In the genomic region with DNA sequence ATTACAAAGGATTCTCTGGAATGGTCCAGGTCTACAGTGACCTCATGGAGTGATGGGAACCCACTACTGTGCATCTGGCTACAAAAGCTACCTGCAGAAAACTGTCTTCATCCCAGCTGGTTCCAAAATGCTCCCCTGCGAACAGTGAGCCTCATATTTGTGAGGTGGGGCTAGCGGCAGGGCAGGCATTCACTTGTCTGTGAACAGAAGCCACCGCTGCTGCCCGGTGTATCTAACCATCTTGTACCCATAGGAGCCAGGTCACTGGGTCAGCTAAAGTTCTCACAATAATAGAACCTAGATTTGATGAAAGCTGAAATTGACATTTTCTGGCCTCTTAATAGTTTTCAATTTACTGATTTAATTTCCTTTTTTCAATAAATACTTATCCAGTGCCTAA, we compare ENCODE assay signal across 23 cellular contexts.
DNase-seq lines count a peak whose midpoint lies in the region; ATAC-seq and TF ChIP-seq lines count a peak whose summit lies in the region.
"Had no signal": no experiment of that assay in that cellular context is flagged by ENCODE, and none has a peak within 500 bp of the region (broad histone marks: within the 10 kb centered on the region; RNA-seq: fewer than 3 reads in every experiment).

No MANE protein-coding gene starts in this region.

- no peak for ATAC-seq in activated T-cell treated with anti-CD3 and anti-CD28 coated beads, Interleukin-2, amount 50 U/mL, for 72 hours (replicated peaks in 1 of 2)
- ATAC-seq in CD8-positive, alpha-beta T cell, result no peak
- no peak for ATAC-seq in central memory CD8-positive, alpha-beta T cell (replicated peaks; ENCODE audit: extremely low read depth, poor library complexity, severe bottlenecking)
- ATAC-seq in stimulated activated effector memory CD8-positive, alpha-beta T cell treated with anti-CD3 and anti-CD28 coated beads, Interleukin-12 subunit alpha, Interleukin-12 subunit beta, amount 100 ng/mL, for 72 hours, result no peak
- ATAC-seq: A549, HCT116 had no signal

- CTCF ChIA-PET in CD8-positive, alpha-beta T cell (lab: Charles Lee), result interaction anchor here (0.6 to 5.0 kb wide), 4 partner anchors 11 to 277 kb away, joined by 3 to 28 read pairs (median 4); no protein-coding TSS in a partner anchor

- no peak overlapping the region for H3K27ac ChIP-seq in CD8-positive, alpha-beta T cell (ENCODE audit: low read depth, low read length)
- H3K27ac ChIP-seq: A549, RWPE1 had no signal

- POLR2A ChIA-PET in CD8-positive, alpha-beta T cell (lab: Charles Lee), result interaction anchor here (0.6 kb wide), 1 partner anchor 108 kb away, joined by 4 read pairs; no protein-coding TSS in a partner anchor

- no peaks in the 10 kb centered on the region for H3K9me3 ChIP-seq in CD8-positive, alpha-beta T cell (ENCODE audit: low read length)
- H3K9me3 ChIP-seq: A549, Caco-2 had no signal

- DNase-seq in activated T-cell treated with anti-CD3 and anti-CD28 coated beads, Interleukin-2, amount 50 U/mL, for 72 hours, result no peak
- DNase-seq in activated T-cell treated with anti-CD3 and anti-CD28 coated beads, Interleukin-2, amount 50 U/mL, for 1 hour, result no peak
- no peak for DNase-seq in CD8-positive, alpha-beta T cell
- DNase-seq in central memory CD8-positive, alpha-beta T cell (ENCODE audit: low spot score in 2 of 2), result no peak
- no peak for DNase-seq in stimulated activated effector memory CD8-positive, alpha-beta T cell treated with anti-CD3 and anti-CD28 coated beads, Interleukin-12 subunit alpha, Interleukin-12 subunit beta, amount 100 ng/mL, for 72 hours (ENCODE audit: low spot score in 2 of 2)
- DNase-seq in DMS 273 (lab: John Stamatoyannopoulos, UW; ENCODE audit: unreplicated experiment), result no peak
- no peak for DNase-seq in central memory CD4-positive, alpha-beta T cell
- DNase-seq: Caco-2; KBM-7; MM.1S; NCI-H1105; NCI-H146; NCI-H2029; NCI-H226; NCI-H524; NCI-H774; NK-92 treated with Interleukin-12 subunit alpha and Interleukin-12 subunit beta, amount 100 ng/mL, for 24 hours; SIG-M5 had no signal

- intact Hi-C loops in CD8-positive, alpha-beta T cell (cut with DNase I, micrococcal nuclease), result no loop called here

- TF ChIP-seq CTCF in CD8-positive, alpha-beta T cell (IDR thresholded peaks at IDR 0.05), result no peak

- no peaks in the 10 kb centered on the region for H3K27me3 Mint-ChIP-seq in activated T-cell treated with anti-CD3 and anti-CD28 coated beads, Interleukin-2, amount 50 U/mL, for 72 hours (ENCODE audit: low read depth)
- H3K27me3 Mint-ChIP-seq in CD8-positive, alpha-beta T cell (ENCODE audit: low read depth), result no peaks in the 10 kb centered on the region
- no peaks in the 10 kb centered on the region for H3K27me3 Mint-ChIP-seq in central memory CD8-positive, alpha-beta T cell

- no peak overlapping the region for H3K4me3 Mint-ChIP-seq in activated T-cell treated with anti-CD3 and anti-CD28 coated beads, Interleukin-2, amount 50 U/mL, for 72 hours
- H3K4me3 Mint-ChIP-seq in CD8-positive, alpha-beta T cell, result no peak overlapping the region
- H3K4me3 Mint-ChIP-seq in central memory CD8-positive, alpha-beta T cell, result no peak overlapping the region
- H3K4me3 Mint-ChIP-seq in stimulated activated effector memory CD8-positive, alpha-beta T cell treated with anti-CD3 and anti-CD28 coated beads, Interleukin-12 subunit alpha, Interleukin-12 subunit beta, amount 100 ng/mL, for 72 hours, result no peak overlapping the region
- H3K4me3 Mint-ChIP-seq: B cell, CD14-positive monocyte had no signal

- no peaks in the 10 kb centered on the region for H3K27me3 ChIP-seq in CD8-positive, alpha-beta T cell (ENCODE audit: insufficient read depth, low read length)

- H3K4me1 ChIP-seq in CD8-positive, alpha-beta T cell (ENCODE audit: insufficient read depth, low read length), result peaks cover 45% of the 10 kb centered on the region
- H3K4me1 ChIP-seq: A549, Caco-2 had no signal

- peak overlapping the region; percentile 8 for H3K27ac Mint-ChIP-seq in activated T-cell treated with anti-CD3 and anti-CD28 coated beads, Interleukin-2, amount 50 U/mL, for 72 hours
- peak overlapping the region; percentile 75 for H3K27ac Mint-ChIP-seq in CD8-positive, alpha-beta T cell
- peak overlapping the region; percentile 58 for H3K27ac Mint-ChIP-seq in central memory CD8-positive, alpha-beta T cell (ENCODE audit: low read depth)
- peak overlapping the region; percentile 54 for H3K27ac Mint-ChIP-seq in stimulated activated effector memory CD8-positive, alpha-beta T cell treated with anti-CD3 and anti-CD28 coated beads, Interleukin-12 subunit alpha, Interleukin-12 subunit beta, amount 100 ng/mL, for 72 hours
- H3K27ac Mint-ChIP-seq: B cell had no signal

- H3K36me3 ChIP-seq in CD8-positive, alpha-beta T cell (ENCODE audit: insufficient read depth, low read length), result no peaks in the 10 kb centered on the region

- peaks cover 0 to 9% of the 10 kb centered on the region in 2 donors for H3K9me3 Mint-ChIP-seq in activated T-cell treated with anti-CD3 and anti-CD28 coated beads, Interleukin-2, amount 50 U/mL, for 72 hours
- no peaks in the 10 kb centered on the region for H3K9me3 Mint-ChIP-seq in CD8-positive, alpha-beta T cell
- no peaks in the 10 kb centered on the region for H3K9me3 Mint-ChIP-seq in central memory CD8-positive, alpha-beta T cell
- peaks cover 2% of the 10 kb centered on the region for H3K9me3 Mint-ChIP-seq in stimulated activated effector memory CD8-positive, alpha-beta T cell treated with anti-CD3 and anti-CD28 coated beads, Interleukin-12 subunit alpha, Interleukin-12 subunit beta, amount 100 ng/mL, for 72 hours

- peaks cover 71% of the 10 kb centered on the region for H3K4me1 Mint-ChIP-seq in activated T-cell treated with anti-CD3 and anti-CD28 coated beads, Interleukin-2, amount 50 U/mL, for 72 hours (ENCODE audit: low read depth)
- peaks cover 76% of the 10 kb centered on the region for H3K4me1 Mint-ChIP-seq in CD8-positive, alpha-beta T cell (ENCODE audit: low read depth)
- peaks cover 62% of the 10 kb centered on the region for H3K4me1 Mint-ChIP-seq in central memory CD8-positive, alpha-beta T cell
- H3K4me1 Mint-ChIP-seq in stimulated activated effector memory CD8-positive, alpha-beta T cell treated with anti-CD3 and anti-CD28 coated beads, Interleukin-12 subunit alpha, Interleukin-12 subunit beta, amount 100 ng/mL, for 72 hours, result peaks cover 78% of the 10 kb centered on the region

- H3K4me3 ChIP-seq in CD8-positive, alpha-beta T cell (ENCODE audit: low read depth, low read length), result no peak overlapping the region
- H3K4me3 ChIP-seq: A549 had no signal

- peaks cover 7 to 9% of the 10 kb centered on the region in 2 donors for H3K36me3 Mint-ChIP-seq in activated T-cell treated with anti-CD3 and anti-CD28 coated beads, Interleukin-2, amount 50 U/mL, for 72 hours (ENCODE audit: insufficient read depth in 2 of 2)
- peaks cover 7% of the 10 kb centered on the region for H3K36me3 Mint-ChIP-seq in CD8-positive, alpha-beta T cell
- H3K36me3 Mint-ChIP-seq in central memory CD8-positive, alpha-beta T cell (ENCODE audit: insufficient read depth), result peaks cover 6% of the 10 kb centered on the region
- H3K36me3 Mint-ChIP-seq in stimulated activated effector memory CD8-positive, alpha-beta T cell treated with anti-CD3 and anti-CD28 coated beads, Interleukin-12 subunit alpha, Interleukin-12 subunit beta, amount 100 ng/mL, for 72 hours, result peaks cover 51% of the 10 kb centered on the region
- H3K36me3 Mint-ChIP-seq: CD14-positive monocyte had no signal

Comparison
In these comparisons a context has a peak if more than half of its experiments do, and no peak if none do; other contexts are left out.
1. H3K27ac Mint-ChIP-seq: peak in every context shown above with its lines; median percentile 75 in CD8-positive, alpha-beta T cell; 58 in central memory CD8-positive, alpha-beta T cell; 54 in stimulated activated effector memory CD8-positive, alpha-beta T cell treated with anti-CD3 and anti-CD28 coated beads, Interleukin-12 subunit alpha, Interleukin-12 subunit beta, amount 100 ng/mL, for 72 hours; 8 in activated T-cell treated with anti-CD3 and anti-CD28 coated beads, Interleukin-2, amount 50 U/mL, for 72 hours.